ENCODE assay signal across 8 cellular contexts in genomic region chr17:75404739-75405364, GRCh38. TPM values are rescaled to one million over a fixed set of nuclear protein-coding genes. Genes with fewer than 3 reads are reported as not detected.
A peak's percentile ranks its signal among the peaks of the same experiment; 100 is the strongest.
DNase-seq lines count a peak whose midpoint lies in the region; ATAC-seq and TF ChIP-seq lines count a peak whose summit lies in the region.

No MANE protein-coding gene starts in this region.

- ATAC-seq in GM21360 (IDR thresholded peaks at IDR 0.05; ENCODE audit: unreplicated experiment) (peak; percentile 23), sciatic nerve (peak; percentile 27)

- CTCF ChIA-PET in BJ (lab: Yijun Ruan, JAX) = interaction anchor here (1.0 to 2.4 kb wide), 6 partner anchors 8 to 134 kb away, joined by 3 to 12 read pairs (median 8); partner anchors contain the start of gene MIF4GD

- DNase-seq in BJ (ENCODE audit: low read depth) (no peak), HT1080 (ENCODE audit: low read depth) (peak; percentile 21), T follicular helper cell (ENCODE audit: low read depth) (peak; percentile 30), amniotic epithelial cell (ENCODE audit: low read depth) (peak; percentile 48), hypothalamus (lab: John Stamatoyannopoulos, UW) (peak in 30 of 51 donors; percentile 6 to 66 (median 42)), sciatic nerve (ENCODE audit: low spot score) (peak; percentile 69), GM10266 (ENCODE audit: extremely low spot score) (no peak)

- POLR2A ChIA-PET in BJ (lab: Charles Lee) = no interaction called here

- TF ChIP-seq CTCF in BJ (IDR thresholded peaks at IDR 0.05; ENCODE audit: insufficient read depth, low read depth, low read length) (no peak), GM10266 (IDR thresholded peaks at IDR 0.05; ENCODE audit: control insufficient read depth, insufficient read depth, low read depth, missing control alignments) (no peak)

- H3K36me3 ChIP-seq in BJ (ENCODE audit: control insufficient read depth, insufficient read depth, low read length) = no peaks in the 10 kb centered on the region

- H3K4me3 ChIP-seq in BJ (ENCODE audit: low read depth, low read length) = peak overlapping the region; percentile 93

- H3K27me3 ChIP-seq in BJ (ENCODE audit: control insufficient read depth, insufficient read depth, low read length) = peaks cover 2% of the 10 kb centered on the region; the same call in 1 of the 2 replicates

- intact Hi-C loops in sciatic nerve (cut with DNase I) = loop anchor here (5.0 kb wide), 1 partner anchor 83 kb away; no protein-coding TSS in a partner anchor

RNA-seq across cellular contexts. Expression of gene GRB2, which starts 0.6 kb away (rescaled TPM):
- polyA plus RNA-seq in BJ (2011; rRNA removed) = 46.5 and 50.7 TPM in 2 replicates
- polyA minus RNA-seq in BJ (2011; rRNA and poly(A)+ RNA removed) = 17.7 and 19.5 TPM in 2 replicates
- total RNA-seq in HT1080 (2014; rRNA removed; shearing (Covaris generic)) = 106 and 134 TPM in 2 replicates
- 84.0 and 111 TPM in 2 replicates for polyA plus RNA-seq in HT1080 (2015; cell fraction: cytosol; rRNA removed)
- 68.8 and 70.5 TPM in 2 replicates for polyA plus RNA-seq in HT1080 (2015; cell fraction: nucleus; rRNA removed)
- total RNA-seq in sciatic nerve = 90.4 TPM

RNA-seq across cellular contexts. Expression of gene TMEM94, which starts 51.6 kb away (rescaled TPM):
- polyA plus RNA-seq in BJ (2011; rRNA removed) = 14.0 and 35.5 TPM in 2 replicates
- polyA minus RNA-seq in BJ (2011; rRNA and poly(A)+ RNA removed) = 30.5 and 35.2 TPM in 2 replicates
- total RNA-seq in HT1080 (2014; rRNA removed; shearing (Covaris generic)) = 22.8 and 24.0 TPM in 2 replicates
- 31.2 and 32.1 TPM in 2 replicates for polyA plus RNA-seq in HT1080 (2015; cell fraction: cytosol; rRNA removed)
- 96.9 and 124 TPM in 2 replicates for polyA plus RNA-seq in HT1080 (2015; cell fraction: nucleus; rRNA removed)
- total RNA-seq in sciatic nerve = 86.8 TPM

Comparison
In these comparisons a context has a peak if more than half of its experiments do, and no peak if none do; other contexts are left out.
1. DNase-seq: peak in HT1080 (single experiment), T follicular helper cell (single experiment), amniotic epithelial cell (single experiment), hypothalamus (30 of 51) and sciatic nerve (single experiment); none in BJ (single experiment) and GM10266 (single experiment).